In the genomic region with DNA sequence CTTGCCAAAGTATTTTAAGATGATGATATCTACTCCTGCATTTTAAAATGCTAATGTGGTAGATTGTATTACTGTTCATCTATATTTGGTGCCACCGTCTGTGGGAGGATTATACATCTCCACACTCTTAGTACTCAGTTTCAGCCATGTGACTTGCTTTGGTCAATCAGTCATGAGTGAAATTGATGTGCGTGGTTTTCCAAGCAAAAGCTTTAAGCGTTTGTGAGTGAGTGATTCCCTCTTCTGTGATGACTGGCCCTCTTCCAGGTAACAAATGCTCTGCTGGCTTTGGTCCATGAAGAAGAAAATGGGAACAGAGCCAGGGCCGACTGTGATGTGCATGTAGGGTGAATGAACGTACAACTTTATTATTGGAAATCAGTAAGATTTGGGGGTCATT, we compare ENCODE assay signal across 1 cellular context.
TF ChIP-seq lines count a peak whose summit lies in the region.

No MANE protein-coding gene starts in this region.

TF ChIP-seq in GM23338, 12 proteins besides CTCF, POLR2A, EP300 and RAD21 (continued from another document):
- TF ChIP-seq, protein P1, sequence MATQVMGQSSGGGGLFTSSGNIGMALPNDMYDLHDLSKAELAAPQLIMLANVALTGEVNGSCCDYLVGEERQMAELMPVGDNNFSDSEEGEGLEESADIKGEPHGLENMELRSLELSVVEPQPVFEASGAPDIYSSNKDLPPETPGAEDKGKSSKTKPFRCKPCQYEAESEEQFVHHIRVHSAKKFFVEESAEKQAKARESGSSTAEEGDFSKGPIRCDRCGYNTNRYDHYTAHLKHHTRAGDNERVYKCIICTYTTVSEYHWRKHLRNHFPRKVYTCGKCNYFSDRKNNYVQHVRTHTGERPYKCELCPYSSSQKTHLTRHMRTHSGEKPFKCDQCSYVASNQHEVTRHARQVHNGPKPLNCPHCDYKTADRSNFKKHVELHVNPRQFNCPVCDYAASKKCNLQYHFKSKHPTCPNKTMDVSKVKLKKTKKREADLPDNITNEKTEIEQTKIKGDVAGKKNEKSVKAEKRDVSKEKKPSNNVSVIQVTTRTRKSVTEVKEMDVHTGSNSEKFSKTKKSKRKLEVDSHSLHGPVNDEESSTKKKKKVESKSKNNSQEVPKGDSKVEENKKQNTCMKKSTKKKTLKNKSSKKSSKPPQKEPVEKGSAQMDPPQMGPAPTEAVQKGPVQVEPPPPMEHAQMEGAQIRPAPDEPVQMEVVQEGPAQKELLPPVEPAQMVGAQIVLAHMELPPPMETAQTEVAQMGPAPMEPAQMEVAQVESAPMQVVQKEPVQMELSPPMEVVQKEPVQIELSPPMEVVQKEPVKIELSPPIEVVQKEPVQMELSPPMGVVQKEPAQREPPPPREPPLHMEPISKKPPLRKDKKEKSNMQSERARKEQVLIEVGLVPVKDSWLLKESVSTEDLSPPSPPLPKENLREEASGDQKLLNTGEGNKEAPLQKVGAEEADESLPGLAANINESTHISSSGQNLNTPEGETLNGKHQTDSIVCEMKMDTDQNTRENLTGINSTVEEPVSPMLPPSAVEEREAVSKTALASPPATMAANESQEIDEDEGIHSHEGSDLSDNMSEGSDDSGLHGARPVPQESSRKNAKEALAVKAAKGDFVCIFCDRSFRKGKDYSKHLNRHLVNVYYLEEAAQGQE (IDR thresholded peaks at IDR 0.05; ENCODE audit: unreplicated experiment): no peak
